3 cellular contexts compared by ENCODE assay signal in the genomic region with DNA sequence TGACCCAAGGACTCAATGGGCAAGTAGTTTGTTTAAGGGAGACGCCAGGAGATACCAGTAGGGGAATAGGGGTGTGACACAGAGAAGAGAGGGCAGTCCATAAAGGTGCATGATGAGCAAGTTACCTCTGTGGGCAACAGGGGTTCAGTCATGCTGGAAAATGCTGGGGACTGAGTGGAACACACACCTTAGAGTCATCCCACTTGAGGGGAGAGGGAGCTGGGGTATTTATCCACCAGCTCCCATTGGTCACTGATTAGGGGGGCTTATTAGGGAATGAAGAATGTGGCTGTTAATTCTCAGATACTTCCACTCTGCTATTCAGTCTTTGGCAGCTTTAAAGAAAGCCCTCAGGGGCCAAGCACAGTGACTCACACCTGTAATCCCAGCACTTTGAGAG.
"Had no signal": no experiment of that assay in that cellular context is flagged by ENCODE, and none has a peak within 500 bp of the region (broad histone marks: within the 10 kb centered on the region; RNA-seq: fewer than 3 reads in every experiment).

No MANE protein-coding gene starts in this region.

- H3K4me3 ChIP-seq: GM12878 had no signal

- ATAC-seq: GM12878 had no signal

- DNase-seq: GDM1, GF-D8 had no signal
